Comparison of ENCODE assay signal across 8 cellular contexts in genomic region chr4:56434599-56435000, GRCh38. TPM values are rescaled to one million over a fixed set of nuclear protein-coding genes. Genes with fewer than 3 reads are reported as not detected.
DNase-seq lines count a peak whose midpoint lies in the region; ATAC-seq and TF ChIP-seq lines count a peak whose summit lies in the region.

No MANE protein-coding gene starts in this region.

- no peaks in the 10 kb centered on the region for H3K9me2 ChIP-seq in Loucy (replicated peaks; ENCODE audit: low read depth, low read length)

- H3K4me3 ChIP-seq in Loucy (ENCODE audit: low read length, poor library complexity, severe bottlenecking) (peak overlapping the region; percentile 91), iPS-11a (ENCODE audit: low read depth, low read length) (peak overlapping the region; percentile 74)

- DNase-seq in NCI-H146 treated with DMSO at 0.1 percent for 48 hours (lab: John Stamatoyannopoulos, UW; ENCODE audit: unreplicated experiment) = peak; percentile 73
- DNase-seq in NCI-H146 (lab: John Stamatoyannopoulos, UW) = no peak
- no peak for DNase-seq in activated naive CD4-positive, alpha-beta T cell treated with anti-CD3 and anti-CD28 coated beads, Interleukin-2, amount 50 U/mL, for 72 hours (ENCODE audit: low spot score in 2 of 2)
- peak; percentile 33 for DNase-seq in stimulated activated naive CD4-positive, alpha-beta T cell treated with Interleukin-2 at 50 U/mL for 16 hours (lab: John Stamatoyannopoulos, UW)
- DNase-seq in NCI-H1694 treated with DMSO at 0.1 percent for 48 hours (lab: John Stamatoyannopoulos, UW) = no peak

- H3K27ac Mint-ChIP-seq in activated naive CD4-positive, alpha-beta T cell treated with anti-CD3 and anti-CD28 coated beads, Interleukin-2, amount 50 U/mL, for 72 hours = peak overlapping the region; percentile 92 to 93

- no peaks in the 10 kb centered on the region for H3K9me3 Mint-ChIP-seq in activated naive CD4-positive, alpha-beta T cell treated with anti-CD3 and anti-CD28 coated beads, Interleukin-2, amount 50 U/mL, for 72 hours

- no peaks in the 10 kb centered on the region for H3K9me3 ChIP-seq in Loucy (ENCODE audit: insufficient read depth, low read depth, low read length)

- peaks cover 26 to 47% of the 10 kb centered on the region in 2 donors for H3K36me3 Mint-ChIP-seq in activated naive CD4-positive, alpha-beta T cell treated with anti-CD3 and anti-CD28 coated beads, Interleukin-2, amount 50 U/mL, for 72 hours

- peak overlapping the region; percentile 80 for H2AFZ ChIP-seq in Loucy (ENCODE audit: low read length)

- H3F3A ChIP-seq in Loucy (ENCODE audit: low read depth) = no peaks in the 10 kb centered on the region

- no peak for TF ChIP-seq CTCF in Loucy (conservative IDR thresholded peaks at IDR 0.05; ENCODE audit: low read length)

- peaks cover 62% of the 10 kb centered on the region for H4K20me1 ChIP-seq in Loucy (ENCODE audit: insufficient read depth, low read length, poor library complexity, severe bottlenecking)

- H3K27me3 ChIP-seq in Loucy (ENCODE audit: insufficient read depth, low read length, poor library complexity, severe bottlenecking) = peaks cover 4% of the 10 kb centered on the region

- ATAC-seq in activated naive CD4-positive, alpha-beta T cell treated with anti-CD3 and anti-CD28 coated beads, Interleukin-2, amount 50 U/mL, for 72 hours = peak in 1 of 2 donors; percentile 9
- no peak for ATAC-seq in GM18519 (IDR thresholded peaks at IDR 0.05; ENCODE audit: low FRiP score, unreplicated experiment)

- H3K4me2 ChIP-seq in Loucy (ENCODE audit: low read depth, low read length, poor library complexity, severe bottlenecking) = peak overlapping the region; percentile 94

- H3K9ac ChIP-seq in Loucy (ENCODE audit: low read depth, low read length, poor library complexity, severe bottlenecking) = peak overlapping the region; percentile 95

- H3K79me2 ChIP-seq in Loucy (ENCODE audit: insufficient read depth, low read length) = peaks cover 91% of the 10 kb centered on the region

- peaks cover 49% of the 10 kb centered on the region for H3K4me1 ChIP-seq in Loucy (ENCODE audit: insufficient read depth, low read length, poor library complexity, severe bottlenecking)

- no peaks in the 10 kb centered on the region for H3K36me3 ChIP-seq in Loucy (ENCODE audit: insufficient read depth, low read length)

RNA-seq across cellular contexts. Expression of gene PPAT, which starts 0.8 kb away (rescaled TPM):
- 10 to 100 TPM; 34.4 to 50.8 TPM for total RNA-seq in activated naive CD4-positive, alpha-beta T cell treated with anti-CD3 and anti-CD28 coated beads, Interleukin-2, amount 50 U/mL, for 72 hours

RNA-seq across cellular contexts. Expression of gene PAICS, which starts 1.5 kb away (rescaled TPM):
- 100 to 1,000 TPM; 248 to 387 TPM for total RNA-seq in activated naive CD4-positive, alpha-beta T cell treated with anti-CD3 and anti-CD28 coated beads, Interleukin-2, amount 50 U/mL, for 72 hours

RNA-seq across cellular contexts. Expression of gene SRP72, which starts 32.8 kb away (rescaled TPM):
- total RNA-seq in activated naive CD4-positive, alpha-beta T cell treated with anti-CD3 and anti-CD28 coated beads, Interleukin-2, amount 50 U/mL, for 72 hours = 100 to 1,000 TPM; 152 to 179 TPM

RNA-seq across cellular contexts. Expression of gene AASDH, which starts 47.3 kb away (rescaled TPM):
- total RNA-seq in activated naive CD4-positive, alpha-beta T cell treated with anti-CD3 and anti-CD28 coated beads, Interleukin-2, amount 50 U/mL, for 72 hours = 10 to 100 TPM in 1 of 2 donors, 1 to 10 TPM in 1; 8.8 to 13.8 TPM

Comparison
In these comparisons a context has a peak if more than half of its experiments do, and no peak if none do; other contexts are left out.
1. DNase-seq: peak in NCI-H146 treated with DMSO at 0.1 percent for 48 hours (single experiment) and stimulated activated naive CD4-positive, alpha-beta T cell treated with Interleukin-2 at 50 U/mL for 16 hours (single experiment); none in NCI-H146 (single experiment), activated naive CD4-positive, alpha-beta T cell treated with anti-CD3 and anti-CD28 coated beads, Interleukin-2, amount 50 U/mL, for 72 hours (0 of 2) and NCI-H1694 treated with DMSO at 0.1 percent for 48 hours (single experiment).